11 cellular contexts compared by ENCODE assay signal in genomic region chr3:61172684-61173083, GRCh38.
A peak's percentile ranks its signal among the peaks of the same experiment; 100 is the strongest.
DNase-seq lines count a peak whose midpoint lies in the region; ATAC-seq and TF ChIP-seq lines count a peak whose summit lies in the region.
"Had no signal": no experiment of that assay in that cellular context is flagged by ENCODE, and none has a peak within 500 bp of the region (broad histone marks: within the 10 kb centered on the region; RNA-seq: fewer than 3 reads in every experiment).

No MANE protein-coding gene starts in this region.

- H3K27me3 Mint-ChIP-seq in T-cell, result no peaks in the 10 kb centered on the region
- H3K27me3 Mint-ChIP-seq: stimulated activated naive B cell treated with anti-CD40 and anti-IgM and Interleukin-4, amounts not matched to agents 10 μg/mL and 1 μg/mL and 100 μg/mL, for 72 hours had no signal

- H3K9me3 Mint-ChIP-seq in T-cell, result no peaks in the 10 kb centered on the region

- no peaks in the 10 kb centered on the region for H3F3A ChIP-seq in OCI-LY1 (ENCODE audit: insufficient read depth, low read length)

- H2AFZ ChIP-seq in OCI-LY1 (ENCODE audit: low read length), result no peak overlapping the region

- no peaks in the 10 kb centered on the region for H3K4me1 Mint-ChIP-seq in T-cell
- H3K4me1 Mint-ChIP-seq: stimulated activated naive B cell treated with anti-CD40 and anti-IgM and Interleukin-4, amounts not matched to agents 10 μg/mL and 1 μg/mL and 100 μg/mL, for 72 hours had no signal

- no peak overlapping the region for H3K4me3 ChIP-seq in H7 (ENCODE audit: insufficient read depth, low read depth, low read length)
- no peak overlapping the region for H3K4me3 ChIP-seq in OCI-LY1 (ENCODE audit: low read depth, low read length, poor library complexity, severe bottlenecking)
- H3K4me3 ChIP-seq in thyroid gland (replicated peaks in 1 of 3), result no peak overlapping the region
- H3K4me3 ChIP-seq: mucosa of descending colon had no signal

- H3K27me3 ChIP-seq in H7 (ENCODE audit: control insufficient read depth, insufficient read depth, low read length), result no peaks in the 10 kb centered on the region
- H3K27me3 ChIP-seq in OCI-LY1 (ENCODE audit: insufficient read depth, low read length), result no peaks in the 10 kb centered on the region
- H3K27me3 ChIP-seq in thyroid gland, result no peaks in the 10 kb centered on the region

- no peaks in the 10 kb centered on the region for H3K36me3 ChIP-seq in H7 (replicated peaks; ENCODE audit: control insufficient read depth, insufficient read depth, low read length)
- H3K36me3 ChIP-seq in OCI-LY1 (ENCODE audit: insufficient read depth, low read length), result no peaks in the 10 kb centered on the region
- no peaks in the 10 kb centered on the region for H3K36me3 ChIP-seq in thyroid gland

- intact Hi-C loops in thyroid gland (cut with DNase I), result no loop called here

- H3K9me3 ChIP-seq in OCI-LY1 (ENCODE audit: low read length), result no peaks in the 10 kb centered on the region
- H3K9me3 ChIP-seq in thyroid gland, result no peaks in the 10 kb centered on the region
- H3K9me3 ChIP-seq: mucosa of descending colon had no signal

- no peaks in the 10 kb centered on the region for H3K36me3 Mint-ChIP-seq in T-cell

- POLR2A ChIA-PET in GM10248 (lab: Yijun Ruan, JAX) (no interaction called here), T-cell (lab: Charles Lee) (no interaction called here)

- no peak for ATAC-seq in GM18858 (IDR thresholded peaks at IDR 0.05; ENCODE audit: unreplicated experiment)
- no peak for ATAC-seq in T-cell (replicated peaks in 1 of 4)
- ATAC-seq: mucosa of descending colon; stimulated activated naive B cell treated with anti-CD40 and anti-IgM and Interleukin-4, amounts not matched to agents 10 μg/mL and 1 μg/mL and 100 μg/mL, for 72 hours had no signal

- H3K4me1 ChIP-seq in OCI-LY1 (ENCODE audit: insufficient read depth, low read length, severe bottlenecking), result peaks cover 4% of the 10 kb centered on the region
- H3K4me1 ChIP-seq in thyroid gland, result no peaks in the 10 kb centered on the region

- no peak for TF ChIP-seq POLR2A in thyroid gland (IDR thresholded peaks at IDR 0.05)

- WGBS in thyroid gland, 2 donors, result 45 to 52% methylated on average over 2 of the region's 2 CpGs

- no peaks in the 10 kb centered on the region for H3K79me2 ChIP-seq in OCI-LY1 (ENCODE audit: insufficient read depth, low read length)

- no peaks in the 10 kb centered on the region for H3K9me2 ChIP-seq in OCI-LY1 (ENCODE audit: low read depth, low read length)

- peak; percentile 22 for DNase-seq in GM10248 (ENCODE audit: extremely low spot score)
- peak; percentile 70 for DNase-seq in H7
- DNase-seq in islet precursor cell, result peak; percentile 75
- DNase-seq in thyroid gland, result no peak
- no peak for DNase-seq in NCI-H2029 treated with DMSO at 0.1 percent for 48 hours (lab: John Stamatoyannopoulos, UW)
- DNase-seq in T-cell, result no peak
- DNase-seq: KBM-7; mucosa of descending colon; stimulated activated naive B cell treated with anti-CD40 and anti-IgM and Interleukin-4, amounts not matched to agents 10 μg/mL and 1 μg/mL and 100 μg/mL, for 72 hours had no signal

- H4K20me1 ChIP-seq in OCI-LY1 (ENCODE audit: insufficient read depth, low read length), result no peaks in the 10 kb centered on the region

- H3K4me2 ChIP-seq in OCI-LY1 (ENCODE audit: low read length), result no peak overlapping the region

- no peak overlapping the region for H3K27ac Mint-ChIP-seq in T-cell
- H3K27ac Mint-ChIP-seq: stimulated activated naive B cell treated with anti-CD40 and anti-IgM and Interleukin-4, amounts not matched to agents 10 μg/mL and 1 μg/mL and 100 μg/mL, for 72 hours had no signal

- TF ChIP-seq CTCF in GM10248 (IDR thresholded peaks at IDR 0.05; ENCODE audit: control extremely low read depth, extremely low read depth, low read depth, missing control alignments) (peak; percentile 31), OCI-LY1 (IDR thresholded peaks at IDR 0.05; ENCODE audit: low read length) (peak; percentile 8; the same call in 1 of the 2 replicates), thyroid gland (IDR thresholded peaks at IDR 0.05) (no peak)

- CTCF ChIA-PET in GM10248 (lab: Yijun Ruan, JAX) (interaction anchor here (0.6 to 1.9 kb wide), 4 partner anchors 12 to 61 kb away, joined by 3 to 6 read pairs (median 4); no protein-coding TSS in a partner anchor), T-cell (lab: Charles Lee) (interaction anchor here in 1 of 2 donors (0.7 kb wide), 1 partner anchor 14 kb away, joined by 3 read pairs; no protein-coding TSS in a partner anchor)

- H3K27ac ChIP-seq in OCI-LY1 (ENCODE audit: low read depth, low read length, poor library complexity, severe bottlenecking) (no peak overlapping the region), thyroid gland (no peak overlapping the region)

- no peak overlapping the region for H3K4me3 Mint-ChIP-seq in T-cell
- H3K4me3 Mint-ChIP-seq: stimulated activated naive B cell treated with anti-CD40 and anti-IgM and Interleukin-4, amounts not matched to agents 10 μg/mL and 1 μg/mL and 100 μg/mL, for 72 hours had no signal

- H3K9ac ChIP-seq in OCI-LY1 (ENCODE audit: low read length), result no peak overlapping the region

Comparison
In these comparisons a context has a peak if more than half of its experiments do, and no peak if none do; other contexts are left out.
1. DNase-seq: peak in GM10248 (single experiment), H7 (single experiment) and islet precursor cell (single experiment); none in thyroid gland (0 of 2), NCI-H2029 treated with DMSO at 0.1 percent for 48 hours (single experiment) and T-cell (0 of 34).
2. CTCF ChIP-seq: peak in GM10248 (single experiment) and OCI-LY1 (single experiment); none in thyroid gland (0 of 6).